1 cellular context compared by ENCODE assay signal in the genomic region with DNA sequence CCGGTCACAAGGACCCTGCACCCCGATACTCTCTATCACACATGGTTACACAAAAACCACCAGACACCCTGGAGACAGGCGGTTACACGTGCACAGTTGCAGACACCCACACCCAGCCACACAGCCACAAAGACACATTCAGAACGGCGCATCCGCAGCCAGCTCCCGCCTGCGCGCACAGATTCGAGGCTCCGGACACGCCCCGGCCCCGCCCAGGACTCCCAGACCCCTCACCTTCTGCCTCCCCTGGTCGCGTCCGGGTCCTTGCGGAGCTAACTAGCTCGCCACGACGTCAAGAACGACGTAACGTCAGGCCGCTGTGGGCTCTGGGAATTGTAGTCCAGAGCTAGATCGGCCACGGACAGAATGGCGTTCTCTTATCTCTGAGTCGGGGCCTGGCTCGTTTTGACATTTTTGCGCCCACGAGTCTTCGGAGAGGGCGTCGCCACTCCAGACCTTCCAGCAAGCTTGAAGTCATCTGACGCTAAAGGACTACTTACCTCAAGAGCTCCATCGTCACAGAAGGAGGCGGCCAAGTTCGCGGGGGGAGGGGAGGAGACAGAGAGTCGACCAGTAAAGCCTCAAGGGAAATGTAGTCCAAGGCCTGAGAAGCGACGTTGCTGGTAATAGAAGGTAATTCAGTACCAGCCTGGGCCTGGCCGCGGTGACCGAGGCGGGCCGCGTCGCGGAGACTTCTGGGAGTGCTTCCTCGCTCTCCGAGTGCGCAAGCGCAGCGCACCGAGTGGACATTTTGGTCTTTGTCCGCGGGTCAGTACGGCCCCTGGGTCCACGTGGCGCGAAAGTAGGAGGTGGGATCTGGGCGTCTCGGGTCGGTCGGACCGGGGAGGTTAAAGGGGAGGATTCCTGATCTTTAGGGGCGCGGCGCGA.
TF ChIP-seq lines count a peak whose summit lies in the region.

A gene (plus strand): TSS at position 719 of the 888 bp plus-strand sequence. CDS start 21,335 bp downstream, outside the sequence.
A gene (minus strand): TSS at position 278 of the 888 bp plus-strand sequence. CDS start 12,680 bp downstream, outside the sequence.

TF ChIP-seq in IMR-90, 13 proteins besides CTCF, POLR2A, EP300 and RAD21 (continued from another document):
- TF ChIP-seq, protein P1, sequence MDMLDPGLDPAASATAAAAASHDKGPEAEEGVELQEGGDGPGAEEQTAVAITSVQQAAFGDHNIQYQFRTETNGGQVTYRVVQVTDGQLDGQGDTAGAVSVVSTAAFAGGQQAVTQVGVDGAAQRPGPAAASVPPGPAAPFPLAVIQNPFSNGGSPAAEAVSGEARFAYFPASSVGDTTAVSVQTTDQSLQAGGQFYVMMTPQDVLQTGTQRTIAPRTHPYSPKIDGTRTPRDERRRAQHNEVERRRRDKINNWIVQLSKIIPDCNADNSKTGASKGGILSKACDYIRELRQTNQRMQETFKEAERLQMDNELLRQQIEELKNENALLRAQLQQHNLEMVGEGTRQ (IDR thresholded peaks at IDR 0.05; ENCODE audit: low read depth, low read length), result peak; percentile 73
- TF ChIP-seq RFX5 (IDR thresholded peaks at IDR 0.05; ENCODE audit: low read depth, low read length) (0 out of 2 replicates have a peak, but pooled peaks have one; percentile 2), NFE2L2 (IDR thresholded peaks at IDR 0.05; ENCODE audit: low read depth, low read length) (no peak), BHLHE40 (IDR thresholded peaks at IDR 0.05; ENCODE audit: low read depth, low read length) (peak; percentile 75), MAZ (IDR thresholded peaks at IDR 0.05; ENCODE audit: borderline replicate concordance, low read depth, low read length) (peak; percentile 24; the same call in 1 of the 2 replicates)
